Comparison of ENCODE assay signal across 9 cellular contexts in genomic region chr4:69025191-69025998, GRCh38.
DNase-seq lines count a peak whose midpoint lies in the region; ATAC-seq and TF ChIP-seq lines count a peak whose summit lies in the region.
"Had no signal": no experiment of that assay in that cellular context is flagged by ENCODE, and none has a peak within 500 bp of the region (broad histone marks: within the 10 kb centered on the region; RNA-seq: fewer than 3 reads in every experiment).

No MANE protein-coding gene starts in this region.

- CTCF ChIA-PET in Caco-2 (lab: Charles Lee), result no interaction called here
- CTCF ChIA-PET in activated CD8-positive, alpha-beta T cell treated with anti-CD3 and anti-CD28 coated beads for 36 hours (lab: Charles Lee), result no interaction called here

- H3K4me3 Mint-ChIP-seq in Caco-2 (ENCODE audit: unreplicated experiment), result no peak overlapping the region
- H3K4me3 Mint-ChIP-seq in activated CD8-positive, alpha-beta T cell treated with anti-CD3 and anti-CD28 coated beads for 36 hours, result no peak overlapping the region
- H3K4me3 Mint-ChIP-seq: activated naive CD4-positive, alpha-beta T cell treated with anti-CD3 and anti-CD28 coated beads, Interleukin-2, amount 50 U/mL, for 24 hours had no signal

- H3K4me3 ChIP-seq in Caco-2 (ENCODE audit: low read depth, low read length), result no peak overlapping the region

- H3K27me3 ChIP-seq in Caco-2 (replicated peaks; ENCODE audit: control insufficient read depth, insufficient read depth, low read length), result no peaks in the 10 kb centered on the region

- peaks cover 4% of the 10 kb centered on the region; the same call in 1 of the 2 replicates for H3K9me3 ChIP-seq in Caco-2

- ATAC-seq in GM21367 (IDR thresholded peaks at IDR 0.05; ENCODE audit: unreplicated experiment), result peak; percentile 83
- ATAC-seq in activated CD8-positive, alpha-beta T cell treated with anti-CD3 and anti-CD28 coated beads for 36 hours, result no peak

- no peak overlapping the region for H3K27ac Mint-ChIP-seq in Caco-2 (ENCODE audit: unreplicated experiment)
- no peak overlapping the region for H3K27ac Mint-ChIP-seq in activated CD8-positive, alpha-beta T cell treated with anti-CD3 and anti-CD28 coated beads for 36 hours
- H3K27ac Mint-ChIP-seq: activated naive CD4-positive, alpha-beta T cell treated with anti-CD3 and anti-CD28 coated beads, Interleukin-2, amount 50 U/mL, for 24 hours had no signal

- intact Hi-C loops in Caco-2 (cut with micrococcal nuclease; ENCODE audit: unreplicated experiment), result loop anchor here (1.0 to 2.0 kb wide), 2 partner anchors 120 to 527 kb away; no protein-coding TSS in a partner anchor
- intact Hi-C loops in activated CD8-positive, alpha-beta T cell treated with anti-CD3 and anti-CD28 coated beads for 36 hours (cut with micrococcal nuclease), result no loop called here

- H3K4me1 Mint-ChIP-seq in Caco-2 (ENCODE audit: low read depth, unreplicated experiment), result peaks cover 4% of the 10 kb centered on the region
- no peaks in the 10 kb centered on the region for H3K4me1 Mint-ChIP-seq in activated CD8-positive, alpha-beta T cell treated with anti-CD3 and anti-CD28 coated beads for 36 hours (ENCODE audit: low read depth)
- H3K4me1 Mint-ChIP-seq: activated naive CD4-positive, alpha-beta T cell treated with anti-CD3 and anti-CD28 coated beads, Interleukin-2, amount 50 U/mL, for 24 hours had no signal

- BruUV-seq in Caco-2 (replicated peaks; lab: Mats Ljungman, UMichigan), result no TSS peak

- no peaks in the 10 kb centered on the region for H3K36me3 Mint-ChIP-seq in Caco-2 (ENCODE audit: insufficient read depth, unreplicated experiment)
- no peaks in the 10 kb centered on the region for H3K36me3 Mint-ChIP-seq in activated CD8-positive, alpha-beta T cell treated with anti-CD3 and anti-CD28 coated beads for 36 hours (ENCODE audit: low read depth)
- H3K36me3 Mint-ChIP-seq: activated naive CD4-positive, alpha-beta T cell treated with anti-CD3 and anti-CD28 coated beads, Interleukin-2, amount 50 U/mL, for 24 hours had no signal

- POLR2A ChIA-PET in Caco-2 (lab: Charles Lee), result no interaction called here
- POLR2A ChIA-PET in activated CD8-positive, alpha-beta T cell treated with anti-CD3 and anti-CD28 coated beads for 36 hours (lab: Charles Lee), result interaction anchor here (0.6 kb wide), 1 partner anchor 1342 kb away, joined by 4 read pairs; no protein-coding TSS in a partner anchor

- H3K9me3 Mint-ChIP-seq in Caco-2 (ENCODE audit: unreplicated experiment), result no peaks in the 10 kb centered on the region
- no peaks in the 10 kb centered on the region for H3K9me3 Mint-ChIP-seq in activated CD8-positive, alpha-beta T cell treated with anti-CD3 and anti-CD28 coated beads for 36 hours
- H3K9me3 Mint-ChIP-seq: activated naive CD4-positive, alpha-beta T cell treated with anti-CD3 and anti-CD28 coated beads, Interleukin-2, amount 50 U/mL, for 24 hours had no signal

- H3K4me1 ChIP-seq in Caco-2, result peaks cover 10% of the 10 kb centered on the region

- H3K36me3 ChIP-seq in Caco-2 (ENCODE audit: control insufficient read depth, insufficient read depth, low read length), result no peaks in the 10 kb centered on the region

- H3K27me3 Mint-ChIP-seq in Caco-2 (ENCODE audit: insufficient read depth, unreplicated experiment), result no peaks in the 10 kb centered on the region
- no peaks in the 10 kb centered on the region for H3K27me3 Mint-ChIP-seq in activated CD8-positive, alpha-beta T cell treated with anti-CD3 and anti-CD28 coated beads for 36 hours
- H3K27me3 Mint-ChIP-seq: activated naive CD4-positive, alpha-beta T cell treated with anti-CD3 and anti-CD28 coated beads, Interleukin-2, amount 50 U/mL, for 24 hours had no signal

- DNase-seq in Caco-2, result peak; percentile 39 to 47
- peak; percentile 54 to 63 for DNase-seq in Kasumi-1 (lab: John Stamatoyannopoulos, UW)
- peak; percentile 7 for DNase-seq in glomerular visceral epithelial cell (ENCODE audit: extremely low spot score)
- DNase-seq in activated CD8-positive, alpha-beta T cell treated with anti-CD3 and anti-CD28 coated beads for 36 hours, result no peak
- no peak for DNase-seq in activated CD4-positive, alpha-beta T cell treated with anti-CD3 and anti-CD28 coated beads, Interleukin-2, amount 50 U/mL, for 4 hours
- no peak for DNase-seq in HuH-7.5 (ENCODE audit: low spot score)
- DNase-seq in NCI-H2171 treated with DMSO at 0.1 percent for 48 hours (lab: John Stamatoyannopoulos, UW), result no peak

- peak; percentile 35 to 53 for TF ChIP-seq CTCF in Caco-2 (IDR thresholded peaks at IDR 0.05; ENCODE audit: insufficient read depth in 1 of 2, low read depth in 1 of 2, low read length in 1 of 2, severe bottlenecking in 1 of 2, unreplicated experiment in 1 of 2)
- TF ChIP-seq CTCF in activated CD8-positive, alpha-beta T cell treated with anti-CD3 and anti-CD28 coated beads for 36 hours (IDR thresholded peaks at IDR 0.05), result no peak

Comparison
In these comparisons a context has a peak if more than half of its experiments do, and no peak if none do; other contexts are left out.
1. DNase-seq: peak in Caco-2 (2 of 2), Kasumi-1 (2 of 2) and glomerular visceral epithelial cell (single experiment); none in activated CD8-positive, alpha-beta T cell treated with anti-CD3 and anti-CD28 coated beads for 36 hours (single experiment), activated CD4-positive, alpha-beta T cell treated with anti-CD3 and anti-CD28 coated beads, Interleukin-2, amount 50 U/mL, for 4 hours (0 of 2), HuH-7.5 (single experiment) and NCI-H2171 treated with DMSO at 0.1 percent for 48 hours (single experiment).